ENCODE assay signal across 18 cellular contexts in the genomic region with DNA sequence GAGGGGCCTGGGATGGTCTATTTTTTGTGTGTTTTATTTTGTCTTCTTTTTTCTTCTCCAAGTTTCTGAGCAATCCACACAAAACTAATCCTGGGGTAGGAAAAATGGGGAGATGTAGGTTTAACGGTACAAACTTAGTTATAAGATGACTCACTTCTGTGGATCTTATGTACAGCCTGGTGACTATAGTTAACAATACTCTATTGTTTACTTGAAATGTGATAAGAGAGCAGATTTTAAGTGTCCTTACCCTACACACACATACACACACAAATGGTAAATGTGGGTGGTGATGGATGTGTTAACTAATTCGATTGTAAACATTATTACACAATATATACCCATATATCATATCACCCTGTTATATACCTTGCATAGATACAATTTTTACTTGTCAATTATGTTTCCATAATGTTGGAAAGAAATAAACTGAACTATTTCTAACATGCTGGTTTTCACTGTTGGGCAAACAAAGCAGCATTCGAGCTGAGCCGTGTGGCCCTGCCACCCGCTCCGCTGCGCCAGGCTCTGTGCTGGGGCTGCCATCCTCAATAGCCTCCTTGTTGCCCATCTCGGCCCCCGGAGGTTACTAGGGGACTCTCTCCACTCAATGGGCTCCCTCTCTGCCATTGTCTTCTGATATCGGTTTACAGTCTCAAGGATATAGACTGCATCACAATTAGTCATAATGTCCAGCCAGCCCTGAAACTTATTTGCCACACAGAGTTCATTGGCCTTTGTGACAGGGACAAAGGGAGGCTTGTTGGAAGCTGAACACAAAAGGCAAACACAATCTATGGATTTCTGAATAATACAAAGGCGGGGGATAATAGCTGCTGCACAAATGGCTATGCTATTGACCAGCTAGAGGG.
DNase-seq lines count a peak whose midpoint lies in the region; ATAC-seq and FAIRE-seq lines count a peak whose summit lies in the region.
"Had no signal": no experiment of that assay in that cellular context is flagged by ENCODE, and none has a peak within 500 bp of the region (broad histone marks: within the 10 kb centered on the region; RNA-seq: fewer than 3 reads in every experiment).

No MANE protein-coding gene starts in this region.

- in situ Hi-C loops in G401 (cut with HindIII; ENCODE audit: low sequenced_read_pairs): no loop called here

- peak; percentile 72 for FAIRE-seq in frontal cortex (lab: Jason Lieb, UNC)

- H3K27ac Mint-ChIP-seq in naive thymus-derived CD8-positive, alpha-beta T cell: no peak overlapping the region
- H3K27ac Mint-ChIP-seq: activated CD4-positive, alpha-beta memory T cell treated with anti-CD3 and anti-CD28 coated beads, Interleukin-2, amount 10 ng/mL, durations not matched to agents 7 days and 5 days; activated naive CD4-positive, alpha-beta T cell treated with anti-CD3 and anti-CD28 coated beads, Interleukin-2, amount 50 U/mL, for 24 hours; CD4-positive, alpha-beta T cell; nephron had no signal

- no peak overlapping the region for H3K4me3 Mint-ChIP-seq in naive thymus-derived CD8-positive, alpha-beta T cell
- H3K4me3 Mint-ChIP-seq: activated CD4-positive, alpha-beta memory T cell treated with anti-CD3 and anti-CD28 coated beads, Interleukin-2, amount 10 ng/mL, durations not matched to agents 7 days and 5 days; activated naive CD4-positive, alpha-beta T cell treated with anti-CD3 and anti-CD28 coated beads, Interleukin-2, amount 50 U/mL, for 24 hours; CD4-positive, alpha-beta T cell; nephron had no signal

- no peak for ATAC-seq in naive thymus-derived CD8-positive, alpha-beta T cell

- DNase-seq in C1 segment of cervical spinal cord (lab: John Stamatoyannopoulos, UW) (peak in 12 of 14 donors; percentile 14 to 72 (median 50)), NCI-H748 treated with DMSO at 0.1 percent for 48 hours (lab: John Stamatoyannopoulos, UW) (peak; percentile 4), frontal cortex (ENCODE audit: low spot score in 2 of 2) (peak; percentile 12 to 20), pons (ENCODE audit: low spot score) (peak; percentile 98), NCI-H526 treated with DMSO at 0.1 percent for 48 hours (lab: John Stamatoyannopoulos, UW) (no peak), G401 (ENCODE audit: low spot score) (no peak), SK-N-DZ (ENCODE audit: low spot score) (no peak)
- DNase-seq in naive thymus-derived CD8-positive, alpha-beta T cell: no peak
- DNase-seq: activated CD4-positive, alpha-beta memory T cell treated with anti-CD3 and anti-CD28 coated beads, Interleukin-2, amount 10 ng/mL, durations not matched to agents 7 days and 5 days; activated CD4-positive, CD25-positive, alpha-beta regulatory T cell; activated T-cell treated with anti-CD3 and anti-CD28 coated beads, Interleukin-2, amount 50 U/mL, for 1 hour; CD4-positive, alpha-beta T cell; colonic mucosa; mesendoderm; NCI-H1092; NCI-H2107 had no signal

- H3K9me3 Mint-ChIP-seq in naive thymus-derived CD8-positive, alpha-beta T cell: no peaks in the 10 kb centered on the region
- H3K9me3 Mint-ChIP-seq: activated CD4-positive, alpha-beta memory T cell treated with anti-CD3 and anti-CD28 coated beads, Interleukin-2, amount 10 ng/mL, durations not matched to agents 7 days and 5 days; activated naive CD4-positive, alpha-beta T cell treated with anti-CD3 and anti-CD28 coated beads, Interleukin-2, amount 50 U/mL, for 24 hours; CD4-positive, alpha-beta T cell; nephron had no signal

- POLR2A ChIA-PET in naive thymus-derived CD8-positive, alpha-beta T cell (lab: Charles Lee): no interaction called here

- H3K4me1 Mint-ChIP-seq in naive thymus-derived CD8-positive, alpha-beta T cell: no peaks in the 10 kb centered on the region
- H3K4me1 Mint-ChIP-seq: activated CD4-positive, alpha-beta memory T cell treated with anti-CD3 and anti-CD28 coated beads, Interleukin-2, amount 10 ng/mL, durations not matched to agents 7 days and 5 days; activated naive CD4-positive, alpha-beta T cell treated with anti-CD3 and anti-CD28 coated beads, Interleukin-2, amount 50 U/mL, for 24 hours; nephron had no signal

- peaks cover 0 to 1% (median 0%) of the 10 kb centered on the region in 5 donors for H3K27me3 Mint-ChIP-seq in naive thymus-derived CD8-positive, alpha-beta T cell
- H3K27me3 Mint-ChIP-seq: activated naive CD4-positive, alpha-beta T cell treated with anti-CD3 and anti-CD28 coated beads, Interleukin-2, amount 50 U/mL, for 24 hours; CD4-positive, alpha-beta T cell had no signal

- no peaks in the 10 kb centered on the region for H3K36me3 Mint-ChIP-seq in naive thymus-derived CD8-positive, alpha-beta T cell
- H3K36me3 Mint-ChIP-seq: activated naive CD4-positive, alpha-beta T cell treated with anti-CD3 and anti-CD28 coated beads, Interleukin-2, amount 50 U/mL, for 24 hours had no signal

Comparison
In these comparisons a context has a peak if more than half of its experiments do, and no peak if none do; other contexts are left out.
1. DNase-seq: peak in C1 segment of cervical spinal cord (12 of 14), NCI-H748 treated with DMSO at 0.1 percent for 48 hours (single experiment), frontal cortex (2 of 2) and pons (single experiment); none in naive thymus-derived CD8-positive, alpha-beta T cell (0 of 10), NCI-H526 treated with DMSO at 0.1 percent for 48 hours (single experiment), G401 (single experiment) and SK-N-DZ (single experiment).